In genomic region chr2:135742307-135742838, GRCh38 we compare ENCODE assay signal across 7 cellular contexts. TPM values are rescaled to one million over a fixed set of nuclear protein-coding genes. Genes with fewer than 3 reads are reported as not detected.
A peak's percentile ranks its signal among the peaks of the same experiment; 100 is the strongest.
DNase-seq lines count a peak whose midpoint lies in the region; ATAC-seq, FAIRE-seq and TF ChIP-seq lines count a peak whose summit lies in the region.

No MANE protein-coding gene starts in this region.

- peak overlapping the region; percentile 95 for H3K4me3 ChIP-seq in GM12878
- peak overlapping the region; percentile 75 for H3K4me3 ChIP-seq in iPS-11a (ENCODE audit: low read depth, low read length)
- H3K4me3 ChIP-seq in skeletal muscle cell (ENCODE audit: low read depth, low read length): peak overlapping the region; percentile 89

- SMC1A ChIA-PET in GM12878 (lab: Charles Lee; ENCODE audit: uncharacterized antibody, unreplicated experiment): interaction anchor here (0.6 to 2.3 kb wide), 13 partner anchors 41 to 738 kb away, joined by 3 to 14 read pairs (median 4); partner anchors contain the start of gene ZRANB3

- H3K36me3 ChIP-seq in ES-I3 (ENCODE audit: insufficient read depth, low read length) (no peaks in the 10 kb centered on the region), GM12878 (ENCODE audit: control insufficient read depth in 2 of 2, insufficient read depth in 2 of 2, low read length in 1 of 2) (peaks cover 0 to 10% of the 10 kb centered on the region in 2 experiments; a peak in 1 of 4 replicates)

- RAD21 ChIA-PET in GM12878 (lab: Charles Lee; ENCODE audit: unreplicated experiment): interaction anchor here (0.7 to 1.5 kb wide), 6 partner anchors 12 to 691 kb away, joined by 3 to 4 read pairs (median 3); partner anchors contain the start of genes R3HDM1, RAB3GAP1 and ZRANB3

- peak; percentile 26 for ATAC-seq in GM21447 (IDR thresholded peaks at IDR 0.05; ENCODE audit: unreplicated experiment)
- peak; percentile 46 for ATAC-seq in GM12878

- DNase-seq in HT1080 (ENCODE audit: low read depth): peak; percentile 40
- no peak for DNase-seq in GM12878 (ENCODE audit: low read depth, low spot score)
- no peak for DNase-seq in skeletal muscle cell (ENCODE audit: low read depth)

- in situ Hi-C loops in GM12878 (cut with MboI): no loop called here

- intact Hi-C loops in GM12878 (cut with micrococcal nuclease; ENCODE audit: unreplicated experiment): loop anchor here (5.0 kb wide), 3 partner anchors 110 to 825 kb away; partner anchors contain the start of gene CCNT2

- H3K4me1 ChIP-seq in ES-I3 (ENCODE audit: insufficient read depth, low read length) (no peaks in the 10 kb centered on the region), GM12878 (ENCODE audit: control insufficient read depth, insufficient read depth, low read length) (0 out of 2 replicates have a peak, but pooled peaks cover 5% of the 10 kb centered on the region)

- CTCF ChIA-PET in GM12878 (lab: Yijun Ruan, JAX): interaction anchor here (1.0 to 4.7 kb wide), 8 partner anchors 16 to 754 kb away, joined by 3 to 46 read pairs (median 4); no protein-coding TSS in a partner anchor

- peak overlapping the region; percentile 65 for H3K9ac ChIP-seq in ES-I3 (ENCODE audit: low read depth, low read length)
- H3K9ac ChIP-seq in GM12878 (ENCODE audit: control insufficient read depth, insufficient read depth, low read length): peak overlapping the region; percentile 80

- no peak for TF ChIP-seq CTCF in GM12878 (IDR thresholded peaks at IDR 0.05 in 2 of 3, conservative IDR thresholded peaks at IDR 0.05 in 1 of 3; ENCODE audit: control insufficient read depth in 2 of 3, extremely low read depth in 1 of 3, insufficient read depth in 1 of 3, low read depth in 3 of 3, low read length in 3 of 3)

- no peaks in the 10 kb centered on the region for H3K9me3 ChIP-seq in ES-I3 (ENCODE audit: control insufficient read depth, insufficient read depth, low read length)
- no peaks in the 10 kb centered on the region for H3K9me3 ChIP-seq in GM12878 (replicated peaks; ENCODE audit: control insufficient read depth, insufficient read depth, low read length)

- H2AFZ ChIP-seq in GM12878 (ENCODE audit: control insufficient read depth, low read depth, low read length): peak overlapping the region; percentile 82

- H3K27me3 ChIP-seq in GM12878 (replicated peaks in 1 of 2; ENCODE audit: control insufficient read depth in 2 of 2, insufficient read depth in 2 of 2, low read length in 1 of 2): no peaks in the 10 kb centered on the region

- peaks cover 54% of the 10 kb centered on the region for H3K79me2 ChIP-seq in GM12878 (ENCODE audit: control insufficient read depth, insufficient read depth, low read length)

- no peaks in the 10 kb centered on the region for H4K20me1 ChIP-seq in GM12878 (ENCODE audit: control insufficient read depth, insufficient read depth)

- TF ChIP-seq POLR2A in Raji (IDR thresholded peaks at IDR 0.05; ENCODE audit: insufficient read depth, low read depth, low read length) (0 out of 2 replicates have a peak, but pooled peaks have one; percentile 38), GM12878 (IDR thresholded peaks at IDR 0.05; ENCODE audit: low read depth, low read length) (no peak)

- WGBS in GM12878 (ENCODE audit: insufficient coverage, insufficient replicate concordance, low lambda C conversion rate, missing lambda C conversion rate): 1% methylated on average over 35 of the region's 35 CpGs

- H3K27ac ChIP-seq in GM12878 (ENCODE audit: control insufficient read depth, insufficient read depth): peak overlapping the region; percentile 74

- no TSS peak for BruUV-seq in GM12878 (replicated peaks; lab: Mats Ljungman, UMichigan)

- FAIRE-seq in GM12878 (lab: Jason Lieb, UNC): no peak

- no peak for TF ChIP-seq RAD21 in GM12878 (IDR thresholded peaks at IDR 0.05; ENCODE audit: insufficient read depth, low read depth, low read length)

- TF ChIP-seq EP300 in GM12878 (IDR thresholded peaks at IDR 0.05; ENCODE audit: borderline replicate concordance in 1 of 2, control insufficient read depth in 1 of 2, low read depth in 2 of 2, low read length in 2 of 2): no peak

- peak overlapping the region; percentile 28 for H3K4me2 ChIP-seq in GM12878 (ENCODE audit: control insufficient read depth, insufficient read depth)

- POLR2A ChIA-PET in GM12878 (lab: Charles Lee): interaction anchor here (0.6 to 1.5 kb wide), 5 partner anchors 45 to 123 kb away, joined by 3 to 5 read pairs (median 4); no protein-coding TSS in a partner anchor

TF ChIP-seq in GM12878, 131 proteins besides CTCF, POLR2A, EP300 and RAD21:
- peak; percentile 13; the same call in 1 of the 2 replicates for TF ChIP-seq GATAD2B (conservative IDR thresholded peaks at IDR 0.05; ENCODE audit: low read depth)
- TF ChIP-seq SIX5 (IDR thresholded peaks at IDR 0.05; ENCODE audit: low read depth, low read length, severe bottlenecking): peak; percentile 5
- TF ChIP-seq E4F1 (IDR thresholded peaks at IDR 0.05; ENCODE audit: borderline replicate concordance, partially characterized antibody): no peak
- no peak; the same call in 1 of the 2 replicates for TF ChIP-seq CREB1 (IDR thresholded peaks at IDR 0.05; ENCODE audit: low read depth)
- TF ChIP-seq CHD1 (IDR thresholded peaks at IDR 0.05; ENCODE audit: low read depth, low read length): 0 out of 2 replicates have a peak, but pooled peaks have one; percentile 20

RNA-seq across cellular contexts. Expression of gene UBXN4, which starts 0.7 kb away (rescaled TPM):
- 22.7 and 29.6 TPM in 2 replicates for total RNA-seq in HT1080 (2014; rRNA removed; shearing (Covaris generic))
- 32.0 and 35.2 TPM in 2 replicates for polyA plus RNA-seq in HT1080 (2015; cell fraction: cytosol; rRNA removed)
- polyA plus RNA-seq in HT1080 (2015; cell fraction: nucleus; rRNA removed): 71.8 and 75.8 TPM in 2 replicates
- 109 and 118 TPM in 2 replicates for total RNA-seq in GM12878 (2013; cell fraction: nucleolus; rRNA removed)
- total RNA-seq in GM12878 (2014; rRNA removed) (53.8 and 62.9 TPM in 2 replicates), GM12878 (2014; rRNA removed; fragmentation: Illumina TruSeq; extraction: Trizol) (62.3 and 63.7 TPM in 2 replicates), GM12878 (2021) (66.0 and 67.4 TPM in 2 replicates)
- polyA plus RNA-seq in GM12878 (2011; ENCODE audit: low read depth): 33.8 TPM
- polyA plus RNA-seq in GM12878 (2011; rRNA removed) (115 and 180 TPM in 2 replicates), GM12878 (2014; fragmentation: Illumina TruSeq; extraction: Trizol) (77.8 and 99.4 TPM in 2 replicates), GM12878 (2014; fragmentation: Nextera tagmentation; extraction: Ambion mirVana) (10 to 100 TPM; 52.6 to 79.4 TPM), GM12878 (2014; rRNA removed) (44.8 and 57.5 TPM in 2 replicates), GM12878 (2016; fragmentation: Nextera tagmentation; extraction: Ambion mirVana) (100 to 1,000 TPM; 114 to 133 TPM)
- polyA plus RNA-seq in GM12878 (2011; cell fraction: cytosol; rRNA removed): 35.5 and 41.3 TPM in 2 replicates
- 69.6 and 71.9 TPM in 2 replicates for polyA plus RNA-seq in GM12878 (2011; cell fraction: nucleus; rRNA removed)
- 48.3 and 58.5 TPM in 2 replicates for polyA plus RNA-seq in GM12878 (2012)
- polyA minus RNA-seq in GM12878 (2011; rRNA and poly(A)+ RNA removed): 57.9 and 60.8 TPM in 2 replicates
- polyA minus RNA-seq in GM12878 (2011; cell fraction: cytosol; rRNA and poly(A)+ RNA removed): 29.3 and 34.7 TPM in 2 replicates
- polyA minus RNA-seq in GM12878 (2011; cell fraction: nucleus; rRNA and poly(A)+ RNA removed): 37.6 and 44.3 TPM in 2 replicates
